In genomic region chr6:63023726-63024125, GRCh38 we compare ENCODE assay signal across 31 cellular contexts.
"Had no signal": no experiment of that assay in that cellular context is flagged by ENCODE, and none has a peak within 500 bp of the region (broad histone marks: within the 10 kb centered on the region; RNA-seq: fewer than 3 reads in every experiment).

No MANE protein-coding gene starts in this region.

- ATAC-seq: activated CD4-positive, CD25-positive, alpha-beta regulatory T cell treated with anti-CD3 and anti-CD28 coated beads, Interleukin-2, amount 50 U/mL, for 24 hours; activated CD8-positive, alpha-beta T cell treated with anti-CD3 and anti-CD28 coated beads for 36 hours; activated T-cell treated with anti-CD3 and anti-CD28 coated beads, Interleukin-2, amount 50 U/mL, for 4 hours; activated T-helper 17 cell treated with anti-CD3 and anti-CD28 coated beads, Interleukin-2, amount 50 U/mL, for 72 hours; effector memory CD8-positive, alpha-beta T cell; foreskin keratinocyte; gastrocnemius medialis; T-helper 17 cell had no signal

- H3K27me3 ChIP-seq: brain microvascular endothelial cell, esophagus muscularis mucosa, foreskin keratinocyte, gastrocnemius medialis had no signal

- H3K4me3 Mint-ChIP-seq: activated B cell treated with CpG ODN at 0.5 μM for 24 hours; activated CD8-positive, alpha-beta T cell treated with anti-CD3 and anti-CD28 coated beads for 36 hours; activated naive CD8-positive, alpha-beta T cell; activated T-cell treated with anti-CD3 and anti-CD28 coated beads, Interleukin-2, amount 50 U/mL, for 4 hours; activated T-helper 17 cell treated with anti-CD3 and anti-CD28 coated beads, Interleukin-2, amount 50 U/mL, for 72 hours; effector memory CD8-positive, alpha-beta T cell; T-helper 17 cell; T-helper 2 cell treated with Interferon-gamma antibody and Interleukin-4, amounts not matched to agents 5 μg/mL and 100 μg/mL, for 36 hours had no signal

- H3K4me1 Mint-ChIP-seq: activated B cell treated with CpG ODN at 0.5 μM for 24 hours; activated T-helper 17 cell treated with anti-CD3 and anti-CD28 coated beads, Interleukin-2, amount 50 U/mL, for 72 hours; T-helper 17 cell had no signal

- H3K27me3 Mint-ChIP-seq: activated B cell treated with CpG ODN at 0.5 μM for 24 hours; activated CD8-positive, alpha-beta T cell treated with anti-CD3 and anti-CD28 coated beads for 36 hours; activated naive CD8-positive, alpha-beta T cell; activated T-helper 17 cell treated with anti-CD3 and anti-CD28 coated beads, Interleukin-2, amount 50 U/mL, for 72 hours; effector memory CD8-positive, alpha-beta T cell; T-helper 17 cell had no signal

- H3K4me1 ChIP-seq: esophagus muscularis mucosa, foreskin keratinocyte, gastrocnemius medialis had no signal

- H3K27ac ChIP-seq: brain microvascular endothelial cell, esophagus muscularis mucosa, foreskin keratinocyte, gastrocnemius medialis, WERI-Rb-1 had no signal

- H3K9me3 ChIP-seq: esophagus muscularis mucosa, gastrocnemius medialis had no signal

- DNase-seq: activated B cell treated with CpG ODN at 0.5 μM for 24 hours; activated CD4-positive, alpha-beta T cell treated with anti-CD3 and anti-CD28 coated beads for 48 hours; activated CD4-positive, alpha-beta T cell treated with anti-CD3 and anti-CD28 coated beads, Interleukin-2, amount 50 U/mL, for 1 hour; activated CD4-positive, alpha-beta T cell treated with anti-CD3 and anti-CD28 coated beads, Interleukin-2, amount 50 U/mL, for 48 hours; activated CD8-positive, alpha-beta memory T cell treated with anti-CD3 and anti-CD28 coated beads for 24 hours; activated CD8-positive, alpha-beta T cell treated with anti-CD3 and anti-CD28 coated beads for 36 hours; activated effector memory CD4-positive, alpha-beta T cell treated with Interleukin-2 at 50 U/mL for 16 hours; activated gamma-delta T cell treated with Interleukin-2 at 50 U/mL for 16 hours; activated naive CD4-positive, alpha-beta T cell treated with anti-CD3 and anti-CD28 coated beads, Interleukin-2, amount 50 U/mL, for 16 hours; activated naive CD4-positive, alpha-beta T cell treated with Interleukin-2 at 50 U/mL for 16 hours; activated T-cell treated with anti-CD3 and anti-CD28 coated beads, Interleukin-2, amount 50 U/mL, for 4 hours; amniotic stem cell; anterior cingulate cortex; brain microvascular endothelial cell; cortex of kidney; dermis blood vessel endothelial cell; effector CD4-positive, alpha-beta T cell; effector memory CD8-positive, alpha-beta T cell; erythroblast; gastrocnemius medialis; glutamatergic neuron; T-helper 1 cell; T-helper 17 cell; T1000; WERI-Rb-1 had no signal

- H3K36me3 Mint-ChIP-seq: activated naive CD8-positive, alpha-beta T cell had no signal

- H3K4me3 ChIP-seq: esophagus muscularis mucosa, gastrocnemius medialis had no signal

- H3K36me3 ChIP-seq: brain microvascular endothelial cell, esophagus muscularis mucosa, gastrocnemius medialis, WERI-Rb-1 had no signal

- H3K27ac Mint-ChIP-seq: activated B cell treated with CpG ODN at 0.5 μM for 24 hours; activated CD8-positive, alpha-beta T cell treated with anti-CD3 and anti-CD28 coated beads for 36 hours; activated naive CD8-positive, alpha-beta T cell; activated T-helper 17 cell treated with anti-CD3 and anti-CD28 coated beads, Interleukin-2, amount 50 U/mL, for 72 hours; effector memory CD8-positive, alpha-beta T cell; T-helper 17 cell; T-helper 2 cell treated with Interferon-gamma antibody and Interleukin-4, amounts not matched to agents 5 μg/mL and 100 μg/mL, for 36 hours had no signal

- H3K9me3 Mint-ChIP-seq: activated B cell treated with CpG ODN at 0.5 μM for 24 hours; activated T-helper 17 cell treated with anti-CD3 and anti-CD28 coated beads, Interleukin-2, amount 50 U/mL, for 72 hours had no signal
